ENCODE assay signal across 8 cellular contexts in the genomic region with DNA sequence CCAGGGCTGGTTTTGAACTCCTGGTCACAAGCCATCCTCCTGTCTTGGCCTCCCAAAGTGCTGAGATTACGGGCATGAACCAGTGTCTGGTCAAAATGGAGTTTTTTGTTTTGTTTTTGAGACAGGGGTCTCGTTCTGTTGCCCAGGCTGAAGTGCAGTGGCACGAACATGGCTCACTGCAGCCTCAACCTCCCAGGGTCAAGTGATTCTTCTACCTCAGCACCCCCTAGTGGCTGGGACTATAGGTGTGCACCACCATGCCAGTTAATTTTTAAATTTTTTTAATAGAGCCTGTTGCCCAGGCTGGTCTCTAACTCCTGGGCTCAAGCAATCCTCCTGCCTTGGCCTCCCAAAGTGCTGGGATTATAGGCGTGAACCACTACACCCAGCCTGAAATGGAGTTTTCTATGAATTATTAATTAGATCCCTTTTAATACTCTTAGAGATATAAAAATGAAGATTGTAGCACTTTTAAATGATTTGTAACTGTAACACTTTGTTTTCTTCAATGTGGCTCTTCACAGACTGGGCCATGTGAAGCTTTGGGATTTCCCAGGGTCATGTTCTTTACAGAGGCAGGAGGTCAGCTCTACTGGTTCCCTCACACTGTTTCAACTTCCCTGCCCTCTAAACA. TPM values are rescaled to one million over a fixed set of nuclear protein-coding genes. Genes with fewer than 3 reads are reported as not detected.
DNase-seq lines count a peak whose midpoint lies in the region; ATAC-seq and TF ChIP-seq lines count a peak whose summit lies in the region.

No MANE protein-coding gene starts in this region.

- H3K27me3 Mint-ChIP-seq in WTC11 (ENCODE audit: low read depth): peaks cover 3% of the 10 kb centered on the region

- no peaks in the 10 kb centered on the region for H3K9me3 ChIP-seq in hepatocyte (ENCODE audit: low read depth)
- H3K9me3 ChIP-seq in uterus: no peaks in the 10 kb centered on the region

- H3K4me3 Mint-ChIP-seq in WTC11: no peak overlapping the region

- no peak for DNase-seq in GM13977 (ENCODE audit: low spot score)
- DNase-seq in WTC11 (ENCODE audit: low spot score): peak; percentile 43
- DNase-seq in hepatocyte (ENCODE audit: low spot score): no peak
- peak in 1 of 2 donors; percentile 45 for DNase-seq in uterus

- no peak for TF ChIP-seq POLR2A in uterus (IDR thresholded peaks at IDR 0.05)

- H3K36me3 Mint-ChIP-seq in WTC11: peaks cover 9% of the 10 kb centered on the region

- TF ChIP-seq CTCF in GM13977 (IDR thresholded peaks at IDR 0.05; ENCODE audit: extremely low read depth, insufficient read depth, missing control alignments) (peak; percentile 73), WTC11 (IDR thresholded peaks at IDR 0.05) (peak; percentile 63), hepatocyte (IDR thresholded peaks at IDR 0.05; ENCODE audit: poor library complexity) (peak; percentile 43), uterus (IDR thresholded peaks at IDR 0.05) (peak; percentile 40 to 52 (median 42))

- H3K36me3 ChIP-seq in ACC112 (ENCODE audit: insufficient read depth, low read length) (no peaks in the 10 kb centered on the region), hepatocyte (replicated peaks; ENCODE audit: insufficient read depth, low read depth) (no peaks in the 10 kb centered on the region), uterus (no peaks in the 10 kb centered on the region)

- CTCF ChIA-PET in WTC11 (lab: Charles Lee): interaction anchor here (0.6 to 3.5 kb wide), 8 partner anchors 11 to 67 kb away, joined by 3 to 31 read pairs (median 6); no protein-coding TSS in a partner anchor

- no peak overlapping the region for H2AFZ ChIP-seq in ACC112 (ENCODE audit: low read length, unreplicated experiment)
- no peak overlapping the region for H2AFZ ChIP-seq in hepatocyte

- H3K4me1 ChIP-seq in ACC112 (ENCODE audit: control insufficient read depth, insufficient read depth, low read length, unreplicated experiment) (peaks cover 27% of the 10 kb centered on the region), hepatocyte (ENCODE audit: insufficient read depth) (peaks cover 15% of the 10 kb centered on the region), uterus (no peaks in the 10 kb centered on the region)

- peaks cover 15% of the 10 kb centered on the region for H3K9me3 Mint-ChIP-seq in WTC11

- peak overlapping the region; percentile 2 for H3K4me2 ChIP-seq in hepatocyte

- POLR2A ChIA-PET in WTC11 (lab: Charles Lee): no interaction called here

- H3K9me2 ChIP-seq in hepatocyte (replicated peaks; ENCODE audit: insufficient read depth): no peaks in the 10 kb centered on the region

- WGBS in hepatocyte (ENCODE audit: low lambda C conversion rate, missing lambda C conversion rate): 92% methylated on average over 4 of the region's 4 CpGs

- H3K4me1 Mint-ChIP-seq in WTC11: peaks cover 15% of the 10 kb centered on the region

- in situ Hi-C loops in GM13977 (cut with MboI; ENCODE audit: low pct_unique_long_range_greater_than_20kb, low sequenced_read_pairs, unreplicated experiment): no loop called here

- H3K27ac Mint-ChIP-seq in WTC11: no peak overlapping the region

- H3K4me3 ChIP-seq in ACC112 (ENCODE audit: low read depth, low read length) (peak overlapping the region; percentile 52; the same call in 1 of the 2 replicates), hepatocyte (no peak overlapping the region), uterus (no peak overlapping the region)

- ATAC-seq in WTC11 (peak; percentile 79), GM18498 (IDR thresholded peaks at IDR 0.05; ENCODE audit: unreplicated experiment) (no peak), HG03045 (IDR thresholded peaks at IDR 0.05; ENCODE audit: unreplicated experiment) (no peak), GM21529 (IDR thresholded peaks at IDR 0.05; ENCODE audit: unreplicated experiment) (no peak)

- intact Hi-C loops in uterus (cut with DNase I; ENCODE audit: low total_unique reads): no loop called here

- H4K20me1 ChIP-seq in hepatocyte (ENCODE audit: insufficient read depth, poor library complexity, severe bottlenecking): no peaks in the 10 kb centered on the region

- peak overlapping the region; percentile 74 for H3K27ac ChIP-seq in ACC112 (ENCODE audit: low read depth, low read length)
- peak overlapping the region; percentile 73 for H3K27ac ChIP-seq in hepatocyte
- H3K27ac ChIP-seq in uterus: peak overlapping the region; percentile 63 to 80

- no peaks in the 10 kb centered on the region for H3K27me3 ChIP-seq in ACC112 (ENCODE audit: insufficient read depth, low read length)
- H3K27me3 ChIP-seq in hepatocyte: no peaks in the 10 kb centered on the region
- H3K27me3 ChIP-seq in uterus: no peaks in the 10 kb centered on the region

- no peaks in the 10 kb centered on the region for H3K79me2 ChIP-seq in ACC112 (ENCODE audit: control insufficient read depth, insufficient read depth, low read length, unreplicated experiment)
- no peaks in the 10 kb centered on the region for H3K79me2 ChIP-seq in hepatocyte

TF ChIP-seq in WTC11, 78 proteins besides CTCF, POLR2A, EP300 and RAD21:
- TF ChIP-seq, protein P1, sequence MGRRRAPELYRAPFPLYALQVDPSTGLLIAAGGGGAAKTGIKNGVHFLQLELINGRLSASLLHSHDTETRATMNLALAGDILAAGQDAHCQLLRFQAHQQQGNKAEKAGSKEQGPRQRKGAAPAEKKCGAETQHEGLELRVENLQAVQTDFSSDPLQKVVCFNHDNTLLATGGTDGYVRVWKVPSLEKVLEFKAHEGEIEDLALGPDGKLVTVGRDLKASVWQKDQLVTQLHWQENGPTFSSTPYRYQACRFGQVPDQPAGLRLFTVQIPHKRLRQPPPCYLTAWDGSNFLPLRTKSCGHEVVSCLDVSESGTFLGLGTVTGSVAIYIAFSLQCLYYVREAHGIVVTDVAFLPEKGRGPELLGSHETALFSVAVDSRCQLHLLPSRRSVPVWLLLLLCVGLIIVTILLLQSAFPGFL (CRISPR knock-in tag; IDR thresholded peaks at IDR 0.05; ENCODE audit: borderline replicate concordance): no peak
- peak; percentile 84; the same call in 1 of the 2 replicates for TF ChIP-seq ZNF121 (CRISPR knock-in tag; IDR thresholded peaks at IDR 0.05)

RNA-seq across cellular contexts. Expression of a gene that starts 32.6 kb away (rescaled TPM):
- total RNA-seq in WTC11 (2021): 357 to 418 TPM (median 358 TPM) in 3 replicates
- total RNA-seq in hepatocyte: 4,086 and 4,089 TPM in 2 replicates
- 15,889 and 16,729 TPM in 2 replicates for polyA plus RNA-seq in hepatocyte
- 1,000 to 10,000 TPM in 1 of 4 donors, 100 to 1,000 TPM in 3; 341 to 2,293 (median 751) TPM for total RNA-seq in uterus

RNA-seq across cellular contexts. Expression of a gene that starts 39.1 kb away (rescaled TPM):
- total RNA-seq in WTC11 (2021): 76.4 to 79.3 TPM (median 77.4 TPM) in 3 replicates
- total RNA-seq in hepatocyte: 112 and 174 TPM in 2 replicates
- polyA plus RNA-seq in hepatocyte: 333 and 348 TPM in 2 replicates
- 10 to 100 TPM in 3 of 4 donors, 1 to 10 TPM in 1; 2.6 to 99.7 (median 47.6) TPM for total RNA-seq in uterus

RNA-seq across cellular contexts. Expression of a gene that starts 52.4 kb away (rescaled TPM):
- total RNA-seq in WTC11 (2021): 396 to 413 TPM (median 400 TPM) in 3 replicates
- total RNA-seq in hepatocyte: 143 and 151 TPM in 2 replicates
- polyA plus RNA-seq in hepatocyte: 117 and 123 TPM in 2 replicates
- 100 to 1,000 TPM in 3 of 4 donors, 10 to 100 TPM in 1; 72.1 to 240 (median 168) TPM for total RNA-seq in uterus
